ENCODE assay signal across 8 cellular contexts in genomic region chr20:20711413-20711812, GRCh38. TPM values are rescaled to one million over a fixed set of nuclear protein-coding genes. Genes with fewer than 3 reads are reported as not detected.
DNase-seq lines count a peak whose midpoint lies in the region; ATAC-seq and TF ChIP-seq lines count a peak whose summit lies in the region.

No MANE protein-coding gene starts in this region.

- H3K27me3 Mint-ChIP-seq in T-helper 17 cell = peaks cover 5% of the 10 kb centered on the region

- peaks cover 6% of the 10 kb centered on the region for H3K79me2 ChIP-seq in parathyroid adenoma

- peak overlapping the region; percentile 95 for H3K27ac ChIP-seq in left ventricle myocardium inferior (replicated peaks)
- peak overlapping the region; percentile 82 for H3K27ac ChIP-seq in parathyroid adenoma

- H3K4me1 ChIP-seq in left ventricle myocardium inferior (peaks cover 50% of the 10 kb centered on the region), parathyroid adenoma (peaks cover 17% of the 10 kb centered on the region)

- H3K27me3 ChIP-seq in left ventricle myocardium inferior (ENCODE audit: low read depth) (no peaks in the 10 kb centered on the region), parathyroid adenoma (ENCODE audit: control insufficient read depth, insufficient read depth, low read length) (no peaks in the 10 kb centered on the region)

- no peak overlapping the region for H3K9ac ChIP-seq in parathyroid adenoma

- H3K4me3 Mint-ChIP-seq in T-helper 17 cell = peak overlapping the region; percentile 91

- DNase-seq in left ventricle myocardium inferior = no peak
- no peak for DNase-seq in left ventricle myocardium superior
- DNase-seq in T-helper 17 cell = no peak
- DNase-seq in epithelial cell of esophagus (ENCODE audit: low read depth) = peak; percentile 17
- no peak for DNase-seq in SHP77 treated with DMSO at 0.1 percent for 48 hours (lab: John Stamatoyannopoulos, UW)
- no peak for DNase-seq in NCI-H2107 (lab: John Stamatoyannopoulos, UW)

- peaks cover 32% of the 10 kb centered on the region for H3K4me1 Mint-ChIP-seq in T-helper 17 cell

- H3K36me3 ChIP-seq in left ventricle myocardium inferior (no peaks in the 10 kb centered on the region), parathyroid adenoma (ENCODE audit: control insufficient read depth, insufficient read depth, low read length) (no peaks in the 10 kb centered on the region)

- peak overlapping the region; percentile 92 for H2AFZ ChIP-seq in parathyroid adenoma

- TF ChIP-seq CTCF in left ventricle myocardium inferior (IDR thresholded peaks at IDR 0.05; ENCODE audit: borderline replicate concordance) (no peak), epithelial cell of esophagus (IDR thresholded peaks at IDR 0.05; ENCODE audit: insufficient read depth, low read depth, low read length, missing control alignments) (no peak), parathyroid adenoma (IDR thresholded peaks at IDR 0.05) (no peak)

- peak overlapping the region; percentile 73 for H3K4me2 ChIP-seq in parathyroid adenoma (ENCODE audit: low read length)

- ATAC-seq in left ventricle myocardium superior = no peak
- ATAC-seq in T-helper 17 cell = no peak
- ATAC-seq in HG02623 (IDR thresholded peaks at IDR 0.05; ENCODE audit: unreplicated experiment) = no peak

- H3K9me3 ChIP-seq in left ventricle myocardium inferior (replicated peaks) = no peaks in the 10 kb centered on the region
- no peaks in the 10 kb centered on the region for H3K9me3 ChIP-seq in T-helper 17 cell (ENCODE audit: control insufficient read depth, low read length, poor library complexity, severe bottlenecking)
- no peaks in the 10 kb centered on the region for H3K9me3 ChIP-seq in parathyroid adenoma (ENCODE audit: control insufficient read depth, low read length)

- peak overlapping the region; percentile 92 for H3K27ac Mint-ChIP-seq in T-helper 17 cell

- intact Hi-C loops in left ventricle myocardium inferior (cut with micrococcal nuclease) = no loop called here
- intact Hi-C loops in left ventricle myocardium superior (cut with micrococcal nuclease) = no loop called here

- H3K36me3 Mint-ChIP-seq in T-helper 17 cell (ENCODE audit: low read depth) = no peaks in the 10 kb centered on the region

- peak overlapping the region; percentile 93 for H3K4me3 ChIP-seq in left ventricle myocardium inferior
- H3K4me3 ChIP-seq in epithelial cell of esophagus (ENCODE audit: low read length) = peak overlapping the region; percentile 73
- peak overlapping the region; percentile 69 for H3K4me3 ChIP-seq in parathyroid adenoma (ENCODE audit: low read depth, low read length)

RNA-seq across cellular contexts. Expression of gene RALGAPA2, which starts 1.0 kb away (rescaled TPM):
- 21.0 TPM for total RNA-seq in left ventricle myocardium inferior
- total RNA-seq in left ventricle myocardium superior = 18.9 TPM
- total RNA-seq in T-helper 17 cell = 10 to 100 TPM; 27.8 to 29.5 TPM
